Comparison of ENCODE assay signal across 21 cellular contexts in the genomic region with DNA sequence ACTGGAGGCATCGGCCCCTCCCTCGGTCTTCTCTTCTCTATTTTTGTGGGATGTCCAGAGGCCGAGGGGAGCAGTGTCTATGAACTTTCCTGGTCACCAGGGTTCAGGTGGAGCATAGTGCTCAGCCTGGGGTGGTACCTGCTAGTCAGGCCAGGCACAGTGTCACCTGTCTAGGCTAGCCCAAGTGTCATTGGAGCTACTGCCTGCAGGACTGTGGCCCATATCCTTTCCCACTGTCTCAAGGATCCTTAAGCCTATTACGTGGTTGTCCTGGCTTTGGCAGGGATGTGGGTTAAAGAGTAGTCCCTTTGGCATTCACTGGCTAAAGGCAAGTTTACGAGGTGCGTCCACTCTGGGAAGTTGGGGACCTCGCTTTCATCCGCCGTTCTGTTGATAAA. TPM values are rescaled to one million over a fixed set of nuclear protein-coding genes. Genes with fewer than 3 reads are reported as not detected.
DNase-seq lines count a peak whose midpoint lies in the region; ATAC-seq, FAIRE-seq and TF ChIP-seq lines count a peak whose summit lies in the region.
"Had no signal": no experiment of that assay in that cellular context is flagged by ENCODE, and none has a peak within 500 bp of the region (broad histone marks: within the 10 kb centered on the region; RNA-seq: fewer than 3 reads in every experiment).

No MANE protein-coding gene starts in this region.

- H3K9me1 ChIP-seq in K562 (ENCODE audit: control insufficient read depth, insufficient read depth, low read length) = no peaks in the 10 kb centered on the region

- H3K14ac ChIP-seq in neuronal stem cell (ENCODE audit: low read length) = no peak overlapping the region

- TF ChIP-seq EP300 in K562 (IDR thresholded peaks at IDR 0.05; ENCODE audit: low read length) = no peak

- H3K18ac ChIP-seq in neuronal stem cell (ENCODE audit: low read length) = no peak overlapping the region

- CTCF ChIA-PET in K562 (lab: Yijun Ruan, JAX; ENCODE audit: low intra/inter-chr PET ratio) = no interaction called here

- TF ChIP-seq CTCF in K562 (IDR thresholded peaks at IDR 0.05 in 2 of 3, conservative IDR thresholded peaks at IDR 0.05 in 1 of 3; ENCODE audit: insufficient read depth in 2 of 3, low read depth in 1 of 3, low read length in 3 of 3) = no peak
- TF ChIP-seq CTCF in coronary artery (IDR thresholded peaks at IDR 0.05) = no peak

- H4K8ac ChIP-seq in neuronal stem cell (ENCODE audit: low read depth, low read length) = no peak overlapping the region

- POLR2A ChIA-PET in K562 (lab: Yijun Ruan, JAX) = interaction anchor here (0.9 to 26.4 kb wide), 4 partner anchors 3 to 115 kb away, joined by 4 to 387 read pairs (median 196); a partner anchor contains a TSS

- no peak for DNase-seq in GM12891 (ENCODE audit: insufficient read length, low spot score)
- DNase-seq in K562 (ENCODE audit: extremely low read depth in 1 of 4, low spot score in 3 of 4) = no peak
- DNase-seq in neuronal stem cell (ENCODE audit: low spot score) = no peak
- DNase-seq in coronary artery (ENCODE audit: low spot score) = no peak
- DNase-seq in stimulated activated CD4-positive, alpha-beta T cell treated with anti-CD3 and anti-CD28 coated beads, Interleukin-2, amount 100 ng/mL, for 24 hours = no peak
- DNase-seq in activated CD4-positive, alpha-beta T cell treated with anti-CD3 and anti-CD28 coated beads for 4 hours = no peak
- DNase-seq: BE2C; Caco-2; CD4-positive, CD25-positive, alpha-beta regulatory T cell; GDM1; GOT3; NCI-H1417 treated with DMSO at 0.1 percent for 48 hours; NCI-H187 treated with DMSO at 0.1 percent for 48 hours; NCI-H226; NCI-H524; NCI-H82; OCI-M1; Right ventricle myocardium superior had no signal

- in situ Hi-C loops in K562 (cut with MboI) = no loop called here

- H3K9me3 ChIP-seq in K562 (replicated peaks; ENCODE audit: control insufficient read depth, insufficient read depth, low read depth, low read length) = no peaks in the 10 kb centered on the region
- no peaks in the 10 kb centered on the region for H3K9me3 ChIP-seq in neuronal stem cell (replicated peaks in 1 of 2; ENCODE audit: control insufficient read depth in 2 of 2, insufficient read depth in 1 of 2, low read depth in 1 of 2, low read length in 2 of 2)
- H3K9me3 ChIP-seq: BE2C, Caco-2 had no signal

- no peak overlapping the region for H2BK12ac ChIP-seq in neuronal stem cell (ENCODE audit: low read length)

- no peak overlapping the region for H2BK120ac ChIP-seq in neuronal stem cell (ENCODE audit: low read depth, low read length)

- H2AFZ ChIP-seq in K562 (ENCODE audit: low read depth, low read length) = no peak overlapping the region
- H2AFZ ChIP-seq in neuronal stem cell (ENCODE audit: low read length) = no peak overlapping the region

- H3K36me3 ChIP-seq in K562 (ENCODE audit: control insufficient read depth, insufficient read depth, low read length) (peaks cover 99% of the 10 kb centered on the region), neuronal stem cell (replicated peaks in 1 of 2; ENCODE audit: control insufficient read depth in 2 of 2, insufficient read depth in 2 of 2, low read length in 2 of 2) (peaks cover 73 to 100% of the 10 kb centered on the region in 2 donors)

- 97% methylated on average over 6 of the region's 9 CpGs for whole genome bisulfite sequencing in K562 (ENCODE audit: insufficient coverage, low coverage, missing lambda C conversion rate)
- WGBS in neuronal stem cell (ENCODE audit: extremely low coverage in 2 of 2, insufficient read length in 2 of 2, insufficient replicate concordance in 1 of 2), 2 donors = no CpG with 5 or more reads among the region's 9 CpGs

- no peak overlapping the region for H2BK15ac ChIP-seq in neuronal stem cell (ENCODE audit: low read length)

- H3K9ac ChIP-seq in K562 (ENCODE audit: insufficient read depth in 1 of 2, low read depth in 2 of 2, low read length in 2 of 2) = no peak overlapping the region; a peak in 1 of 4 replicates
- H3K9ac ChIP-seq in neuronal stem cell (ENCODE audit: low read depth, low read length, poor library complexity) = no peak overlapping the region

- BruUV-seq in K562 (replicated peaks; lab: Mats Ljungman, UMichigan) = no TSS peak

- no peak overlapping the region for H2BK5ac ChIP-seq in neuronal stem cell (ENCODE audit: low read length)

- H4K20me1 ChIP-seq in K562 (replicated peaks; ENCODE audit: control insufficient read depth, insufficient read depth, low read length) = peaks cover 46% of the 10 kb centered on the region

- no peak overlapping the region for H3K4ac ChIP-seq in neuronal stem cell (ENCODE audit: low read length)

- H3K4me1 ChIP-seq in K562 (replicated peaks in 1 of 2; ENCODE audit: control insufficient read depth in 2 of 2, insufficient read depth in 2 of 2, low read length in 2 of 2) (peaks cover 5 to 16% of the 10 kb centered on the region in 2 experiments; a peak in 4 of 5 replicates), neuronal stem cell (ENCODE audit: control insufficient read depth in 2 of 2, insufficient read depth in 1 of 2, low read depth in 1 of 2, low read length in 2 of 2) (peaks cover 0 to 4% of the 10 kb centered on the region in 2 donors)
- H3K4me1 ChIP-seq: BE2C, Caco-2 had no signal

- FAIRE-seq in GM12891 (lab: Jason Lieb, UNC) (no peak), K562 (lab: Jason Lieb, UNC) (no peak)

- no peak overlapping the region; the same call in 2 of the 3 replicates for H3K27ac ChIP-seq in K562 (ENCODE audit: extremely low read depth, low read depth, low read length)
- H3K27ac ChIP-seq in neuronal stem cell (replicated peaks; ENCODE audit: low read length) = no peak overlapping the region
- no peak overlapping the region for H3K27ac ChIP-seq in coronary artery
- H3K27ac ChIP-seq: SK-N-MC had no signal

- TF ChIP-seq POLR2A in GM12891 (IDR thresholded peaks at IDR 0.05; ENCODE audit: low read depth, low read length) (peak; percentile 61), K562 (conservative IDR thresholded peaks at IDR 0.05) (peak; percentile 40; the same call in 1 of the 2 replicates)

- H4K91ac ChIP-seq in neuronal stem cell (ENCODE audit: low read depth, low read length, poor library complexity) = no peak overlapping the region

- peaks cover 100% of the 10 kb centered on the region for H3K79me2 ChIP-seq in K562 (ENCODE audit: control insufficient read depth, insufficient read depth, low read length)

- ATAC-seq in K562 = no peak

- intact Hi-C loops in K562 (cut with micrococcal nuclease) = no loop called here

- H3K4me3 ChIP-seq in K562 (no peak overlapping the region), neuronal stem cell (ENCODE audit: low read length in 2 of 2) (no peak overlapping the region), coronary artery (no peak overlapping the region)
- H3K4me3 ChIP-seq: SK-N-MC had no signal

- TF ChIP-seq RAD21 in K562 (CRISPR knock-in tag; conservative IDR thresholded peaks at IDR 0.05 in 1 of 2, IDR thresholded peaks at IDR 0.05 in 1 of 2) = no peak

- H2AK5ac ChIP-seq in neuronal stem cell (ENCODE audit: low read depth, low read length) = no peak overlapping the region

- H3K4me2 ChIP-seq in K562 (ENCODE audit: insufficient read depth, low read length) = no peak overlapping the region
- H3K4me2 ChIP-seq in neuronal stem cell (ENCODE audit: insufficient read depth, low read length, poor library complexity, severe bottlenecking) = no peak overlapping the region

- peaks cover 31% of the 10 kb centered on the region for H3K79me1 ChIP-seq in neuronal stem cell (ENCODE audit: low read depth, low read length)

- H3K27me3 ChIP-seq in K562 (ENCODE audit: control insufficient read depth in 2 of 2, insufficient read depth in 2 of 2, low read length in 2 of 2) (no peaks in the 10 kb centered on the region), neuronal stem cell (ENCODE audit: control insufficient read depth in 3 of 3, insufficient read depth in 3 of 3, low read depth in 1 of 3, low read length in 3 of 3) (no peaks in the 10 kb centered on the region)
- H3K27me3 ChIP-seq: BE2C had no signal

- peak overlapping the region; percentile 22 for H3K23ac ChIP-seq in neuronal stem cell (ENCODE audit: low read depth, low read length, poor library complexity)

RNA-seq across cellular contexts. Expression of a gene that starts 9.3 kb away (rescaled TPM):
- 47.4 TPM for polyA plus RNA-seq in GM12891 (2012; ENCODE audit: low read depth, missing spikeins)
- 275 and 353 TPM in 2 replicates for total RNA-seq in K562 (2011; cell fraction: chromatin; rRNA removed; ENCODE audit: low replicate concordance)
- total RNA-seq in K562 (2011; cell fraction: nucleolus; rRNA removed) = 200 and 204 TPM in 2 replicates
- total RNA-seq in K562 (2011; cell fraction: nucleoplasm; rRNA removed) = 221 and 253 TPM in 2 replicates
- 50.3 and 67.3 TPM in 2 replicates for total RNA-seq in K562 (2014; rRNA removed)
- total RNA-seq in K562 (2014; rRNA removed; fragmentation: Illumina TruSeq; extraction: Trizol) = 39.7 and 42.5 TPM in 2 replicates
- 42.6 and 46.2 TPM in 2 replicates for total RNA-seq in K562 (2015; rRNA removed; fragmentation: Illumina TruSeq; extraction: Trizol)
- 131 and 141 TPM in 2 replicates for total RNA-seq in K562 (2021)
- polyA plus RNA-seq in K562 (2011; rRNA removed) = 23.3 and 46.7 TPM in 2 replicates
- polyA plus RNA-seq in K562 (2011; cell fraction: cytosol; rRNA removed) = 41.1 and 79.3 TPM in 2 replicates
- polyA plus RNA-seq in K562 (2011; cell fraction: nucleus; rRNA removed) = 74.4 and 101 TPM in 2 replicates
- 52.3 and 93.5 TPM in 2 replicates for polyA plus RNA-seq in K562 (2012)
- polyA plus RNA-seq in K562 (2014; fragmentation: Illumina TruSeq; extraction: Trizol) = 44.8 and 57.8 TPM in 2 replicates
- polyA plus RNA-seq in K562 (2014; fragmentation: Nextera tagmentation; extraction: Ambion mirVana) = 1 to 10 TPM; 5.5 to 8.9 TPM
- 48.6 and 50.6 TPM in 2 replicates for polyA plus RNA-seq in K562 (2014; rRNA removed)
- 26.5 and 27.7 TPM in 2 replicates for polyA minus RNA-seq in K562 (2011; rRNA and poly(A)+ RNA removed)
- 54.7 and 65.2 TPM in 2 replicates for polyA minus RNA-seq in K562 (2011; cell fraction: cytosol; rRNA and poly(A)+ RNA removed)
- polyA minus RNA-seq in K562 (2011; cell fraction: nucleus; rRNA and poly(A)+ RNA removed) = 47.8 and 57.0 TPM in 2 replicates
- polyA plus RNA-seq in neuronal stem cell (2013, experiment 1 of 2) = 52.5 TPM
- 53.0 TPM for polyA plus RNA-seq in neuronal stem cell (2013, experiment 2 of 2)

RNA-seq across cellular contexts. Expression of a gene that starts 12.8 kb away (rescaled TPM):
- polyA plus RNA-seq in GM12891 (2012; ENCODE audit: low read depth, missing spikeins) = 166 TPM
- total RNA-seq in K562 (2011; cell fraction: chromatin; rRNA removed; ENCODE audit: low replicate concordance) = 223 and 345 TPM in 2 replicates
- total RNA-seq in K562 (2011; cell fraction: nucleolus; rRNA removed) = 143 and 146 TPM in 2 replicates
- 228 and 300 TPM in 2 replicates for total RNA-seq in K562 (2011; cell fraction: nucleoplasm; rRNA removed)
- 81.6 and 109 TPM in 2 replicates for total RNA-seq in K562 (2014; rRNA removed)
- 118 and 120 TPM in 2 replicates for total RNA-seq in K562 (2014; rRNA removed; fragmentation: Illumina TruSeq; extraction: Trizol)
- 111 and 112 TPM in 2 replicates for total RNA-seq in K562 (2015; rRNA removed; fragmentation: Illumina TruSeq; extraction: Trizol)
- total RNA-seq in K562 (2021) = 116 and 120 TPM in 2 replicates
- polyA plus RNA-seq in K562 (2011; rRNA removed) = 177 and 207 TPM in 2 replicates
- polyA plus RNA-seq in K562 (2011; cell fraction: cytosol; rRNA removed) = 239 and 259 TPM in 2 replicates
- polyA plus RNA-seq in K562 (2011; cell fraction: nucleus; rRNA removed) = 128 and 204 TPM in 2 replicates
- 109 and 163 TPM in 2 replicates for polyA plus RNA-seq in K562 (2012)
- 115 and 122 TPM in 2 replicates for polyA plus RNA-seq in K562 (2014; fragmentation: Illumina TruSeq; extraction: Trizol)
- polyA plus RNA-seq in K562 (2014; fragmentation: Nextera tagmentation; extraction: Ambion mirVana) = 100 to 1,000 TPM; 223 to 233 TPM
- polyA plus RNA-seq in K562 (2014; rRNA removed) = 131 and 146 TPM in 2 replicates
- polyA minus RNA-seq in K562 (2011; rRNA and poly(A)+ RNA removed) = 352 and 358 TPM in 2 replicates
- 50.7 and 53.3 TPM in 2 replicates for polyA minus RNA-seq in K562 (2011; cell fraction: cytosol; rRNA and poly(A)+ RNA removed)
- polyA minus RNA-seq in K562 (2011; cell fraction: nucleus; rRNA and poly(A)+ RNA removed) = 67.7 and 120 TPM in 2 replicates
- polyA plus RNA-seq in neuronal stem cell (2013, experiment 1 of 2) = 112 TPM
- 115 TPM for polyA plus RNA-seq in neuronal stem cell (2013, experiment 2 of 2)

RNA-seq across cellular contexts. Expression of a gene that starts 32.8 kb away (rescaled TPM):
- 39.5 TPM for polyA plus RNA-seq in GM12891 (2012; ENCODE audit: low read depth, missing spikeins)
- 99.9 and 207 TPM in 2 replicates for total RNA-seq in K562 (2011; cell fraction: chromatin; rRNA removed; ENCODE audit: low replicate concordance)
- total RNA-seq in K562 (2011; cell fraction: nucleolus; rRNA removed) = 128 and 140 TPM in 2 replicates
- total RNA-seq in K562 (2011; cell fraction: nucleoplasm; rRNA removed) = 100 and 106 TPM in 2 replicates
- total RNA-seq in K562 (2014; rRNA removed) (28.3 and 31.0 TPM in 2 replicates), K562 (2014; rRNA removed; fragmentation: Illumina TruSeq; extraction: Trizol) (14.1 and 15.9 TPM in 2 replicates), K562 (2015; rRNA removed; fragmentation: Illumina TruSeq; extraction: Trizol) (23.3 and 26.8 TPM in 2 replicates), K562 (2021) (30.5 and 31.6 TPM in 2 replicates)
- polyA plus RNA-seq in K562 (2011; rRNA removed) (33.1 and 47.0 TPM in 2 replicates), K562 (2014; fragmentation: Illumina TruSeq; extraction: Trizol) (18.7 and 23.7 TPM in 2 replicates), K562 (2014; fragmentation: Nextera tagmentation; extraction: Ambion mirVana) (1 to 10 TPM; 1.1 to 3.0 TPM), K562 (2014; rRNA removed) (46.6 and 46.8 TPM in 2 replicates)
- 37.8 and 37.9 TPM in 2 replicates for polyA plus RNA-seq in K562 (2011; cell fraction: cytosol; rRNA removed)
- polyA plus RNA-seq in K562 (2011; cell fraction: nucleus; rRNA removed) = 174 and 231 TPM in 2 replicates
- 35.9 and 57.0 TPM in 2 replicates for polyA plus RNA-seq in K562 (2012)
- 16.0 and 18.3 TPM in 2 replicates for polyA minus RNA-seq in K562 (2011; rRNA and poly(A)+ RNA removed)
- polyA minus RNA-seq in K562 (2011; cell fraction: cytosol; rRNA and poly(A)+ RNA removed) = 15.1 and 19.8 TPM in 2 replicates
- 27.5 and 28.9 TPM in 2 replicates for polyA minus RNA-seq in K562 (2011; cell fraction: nucleus; rRNA and poly(A)+ RNA removed)
- 39.5 TPM for polyA plus RNA-seq in neuronal stem cell (2013, experiment 1 of 2)
- 39.5 TPM for polyA plus RNA-seq in neuronal stem cell (2013, experiment 2 of 2)

RNA-seq across cellular contexts. Expression of a gene that starts 32.9 kb away (rescaled TPM):
- 0.08 TPM for polyA plus RNA-seq in GM12891 (2012; ENCODE audit: low read depth, missing spikeins)
- total RNA-seq in K562 (2011; cell fraction: chromatin; rRNA removed; ENCODE audit: low replicate concordance) = 1.0 and 1.9 TPM in 2 replicates
- total RNA-seq in K562 (2011; cell fraction: nucleolus; rRNA removed) = 1.3 and 1.7 TPM in 2 replicates
- 0.99 and 1.4 TPM in 2 replicates for total RNA-seq in K562 (2011; cell fraction: nucleoplasm; rRNA removed)
- total RNA-seq in K562 (2014; rRNA removed) (0.09 and 0.33 TPM in 2 replicates), K562 (2014; rRNA removed; fragmentation: Illumina TruSeq; extraction: Trizol) (0.13 and 0.18 TPM in 2 replicates), K562 (2015; rRNA removed; fragmentation: Illumina TruSeq; extraction: Trizol) (0.25 and 0.30 TPM in 2 replicates), K562 (2021) (0.40 and 0.44 TPM in 2 replicates)
- polyA plus RNA-seq in K562 (2011; rRNA removed) (0.06 and 0.12 TPM in 2 replicates), K562 (2014; fragmentation: Illumina TruSeq; extraction: Trizol) (0.12 and 0.33 TPM in 2 replicates), K562 (2014; fragmentation: Nextera tagmentation; extraction: Ambion mirVana) (under 1 TPM in 1 of 2 experiments, not detected in 1; 0.03 TPM), K562 (2014; rRNA removed) (0.12 TPM in 1 of 2 replicates, not detected in the other)
- polyA plus RNA-seq in K562 (2011; cell fraction: cytosol; rRNA removed) = 0.09 and 0.10 TPM in 2 replicates
- polyA plus RNA-seq in K562 (2011; cell fraction: nucleus; rRNA removed) = 0.18 and 0.26 TPM in 2 replicates
- polyA plus RNA-seq in K562 (2012) = 0.11 and 0.20 TPM in 2 replicates
- polyA minus RNA-seq in K562 (2011; rRNA and poly(A)+ RNA removed) = 0.21 and 0.32 TPM in 2 replicates
- 0.46 TPM in 1 of 2 replicates, not detected in the other for polyA minus RNA-seq in K562 (2011; cell fraction: cytosol; rRNA and poly(A)+ RNA removed)
- 0.40 and 1.00 TPM in 2 replicates for polyA minus RNA-seq in K562 (2011; cell fraction: nucleus; rRNA and poly(A)+ RNA removed)
- 0.13 TPM for polyA plus RNA-seq in neuronal stem cell (2013, experiment 1 of 2)
- 0.14 TPM for polyA plus RNA-seq in neuronal stem cell (2013, experiment 2 of 2)
- total RNA-seq: Daoy, MCF 10A had no signal
- polyA plus RNA-seq: CD4-positive, CD25-positive, alpha-beta regulatory T cell had no signal

RNA-seq across cellular contexts. Expression of a gene that starts 51.9 kb away (rescaled TPM):
- 11.9 TPM for polyA plus RNA-seq in GM12891 (2012; ENCODE audit: low read depth, missing spikeins)
- 71.9 and 81.9 TPM in 2 replicates for total RNA-seq in K562 (2011; cell fraction: chromatin; rRNA removed; ENCODE audit: low replicate concordance)
- 44.4 and 49.7 TPM in 2 replicates for total RNA-seq in K562 (2011; cell fraction: nucleolus; rRNA removed)
- 60.9 and 75.6 TPM in 2 replicates for total RNA-seq in K562 (2011; cell fraction: nucleoplasm; rRNA removed)
- total RNA-seq in K562 (2014; rRNA removed) (14.6 and 16.1 TPM in 2 replicates), K562 (2014; rRNA removed; fragmentation: Illumina TruSeq; extraction: Trizol) (18.8 and 19.9 TPM in 2 replicates), K562 (2015; rRNA removed; fragmentation: Illumina TruSeq; extraction: Trizol) (23.3 and 23.8 TPM in 2 replicates), K562 (2021) (16.9 and 17.8 TPM in 2 replicates)
- polyA plus RNA-seq in K562 (2011; rRNA removed) (39.5 and 39.9 TPM in 2 replicates), K562 (2014; fragmentation: Illumina TruSeq; extraction: Trizol) (22.4 and 23.7 TPM in 2 replicates), K562 (2014; fragmentation: Nextera tagmentation; extraction: Ambion mirVana) (10 to 100 TPM; 29.7 to 32.3 TPM), K562 (2014; rRNA removed) (31.7 and 33.0 TPM in 2 replicates)
- polyA plus RNA-seq in K562 (2011; cell fraction: cytosol; rRNA removed) = 21.2 and 30.5 TPM in 2 replicates
- polyA plus RNA-seq in K562 (2011; cell fraction: nucleus; rRNA removed) = 108 and 136 TPM in 2 replicates
- polyA plus RNA-seq in K562 (2012) = 19.0 and 22.8 TPM in 2 replicates
- polyA minus RNA-seq in K562 (2011; rRNA and poly(A)+ RNA removed) = 25.3 and 29.5 TPM in 2 replicates
- 7.0 and 8.5 TPM in 2 replicates for polyA minus RNA-seq in K562 (2011; cell fraction: cytosol; rRNA and poly(A)+ RNA removed)
- 18.6 and 29.1 TPM in 2 replicates for polyA minus RNA-seq in K562 (2011; cell fraction: nucleus; rRNA and poly(A)+ RNA removed)
- 19.8 TPM for polyA plus RNA-seq in neuronal stem cell (2013, experiment 1 of 2)
- polyA plus RNA-seq in neuronal stem cell (2013, experiment 2 of 2) = 20.3 TPM
